In genomic region chr1:160032165-160032827, GRCh38 we compare ENCODE assay signal across 9 cellular contexts. TPM values are rescaled to one million over a fixed set of nuclear protein-coding genes. Genes with fewer than 3 reads are reported as not detected.
DNase-seq lines count a peak whose midpoint lies in the region; ATAC-seq and TF ChIP-seq lines count a peak whose summit lies in the region.
"Had no signal": no experiment of that assay in that cellular context is flagged by ENCODE, and none has a peak within 500 bp of the region (broad histone marks: within the 10 kb centered on the region; RNA-seq: fewer than 3 reads in every experiment).

No MANE protein-coding gene starts in this region.

- H3K36me3 Mint-ChIP-seq in CD8-positive, alpha-beta T cell = peaks cover 8% of the 10 kb centered on the region
- no peaks in the 10 kb centered on the region for H3K36me3 Mint-ChIP-seq in GM23338 (ENCODE audit: low read depth)

- peaks cover 37% of the 10 kb centered on the region for H3K4me1 Mint-ChIP-seq in CD8-positive, alpha-beta T cell (ENCODE audit: low read depth)
- H3K4me1 Mint-ChIP-seq in GM23338 = peaks cover 15% of the 10 kb centered on the region

- H3K9me3 Mint-ChIP-seq in CD8-positive, alpha-beta T cell = no peaks in the 10 kb centered on the region
- H3K9me3 Mint-ChIP-seq in GM23338 = no peaks in the 10 kb centered on the region; the same call in 2 of the 3 replicates

- CTCF ChIA-PET in CD8-positive, alpha-beta T cell (lab: Charles Lee) = interaction anchor here (0.7 to 2.9 kb wide), 7 partner anchors 9 to 71 kb away, joined by 3 to 22 read pairs (median 3); no protein-coding TSS in a partner anchor

- peak overlapping the region; percentile 95 for H2AFZ ChIP-seq in GM23338

- H3K27me3 ChIP-seq in CD8-positive, alpha-beta T cell (ENCODE audit: insufficient read depth, low read length) = no peaks in the 10 kb centered on the region
- H3K27me3 ChIP-seq in GM23338 (ENCODE audit: insufficient read depth) (peaks cover 11% of the 10 kb centered on the region; the same call in 1 of the 2 replicates), Peyer's patch (no peaks in the 10 kb centered on the region), dorsolateral prefrontal cortex (no peaks in the 10 kb centered on the region)

- no peak for TF ChIP-seq POLR2A in Peyer's patch (IDR thresholded peaks at IDR 0.05)

- peak overlapping the region; percentile 88 for H3K4me2 ChIP-seq in GM23338

- H3K9me2 ChIP-seq in GM23338 (ENCODE audit: insufficient read depth) = no peaks in the 10 kb centered on the region

- H3K4me1 ChIP-seq in CD8-positive, alpha-beta T cell (ENCODE audit: insufficient read depth, low read length) = peaks cover 23% of the 10 kb centered on the region
- peaks cover 21% of the 10 kb centered on the region for H3K4me1 ChIP-seq in GM23338 (ENCODE audit: insufficient read depth)
- peaks cover 0 to 21% (median 5%) of the 10 kb centered on the region in 4 donors for H3K4me1 ChIP-seq in Peyer's patch
- peaks cover 16% of the 10 kb centered on the region for H3K4me1 ChIP-seq in mucosa of descending colon (ENCODE audit: low read depth)

- H3K36me3 ChIP-seq in CD8-positive, alpha-beta T cell (ENCODE audit: insufficient read depth, low read length) = no peaks in the 10 kb centered on the region
- no peaks in the 10 kb centered on the region for H3K36me3 ChIP-seq in GM23338 (ENCODE audit: insufficient read depth)
- H3K36me3 ChIP-seq in Peyer's patch = no peaks in the 10 kb centered on the region
- H3K36me3 ChIP-seq in mucosa of descending colon (ENCODE audit: low read depth) = no peaks in the 10 kb centered on the region

- no peak for TF ChIP-seq CTCF in CD8-positive, alpha-beta T cell (IDR thresholded peaks at IDR 0.05)
- TF ChIP-seq CTCF in GM23338 (conservative IDR thresholded peaks at IDR 0.05; ENCODE audit: low read depth in 2 of 2) (no peak), Peyer's patch (IDR thresholded peaks at IDR 0.05) (no peak), dorsolateral prefrontal cortex (IDR thresholded peaks at IDR 0.05 in 54 of 56, conservative IDR thresholded peaks at IDR 0.05 in 2 of 56; ENCODE audit: low read depth in 1 of 56, partially characterized antibody in 56 of 56) (peak in 5 of 56 donors; percentile 1 to 18 (median 5)), mucosa of descending colon (IDR thresholded peaks at IDR 0.05) (no peak)

- H3K27ac Mint-ChIP-seq in CD8-positive, alpha-beta T cell = peak overlapping the region; percentile 93
- no peak overlapping the region for H3K27ac Mint-ChIP-seq in GM23338

- peaks cover 5% of the 10 kb centered on the region; the same call in 1 of the 2 replicates for H4K20me1 ChIP-seq in GM23338 (replicated peaks; ENCODE audit: insufficient read depth)

- POLR2A ChIA-PET in CD8-positive, alpha-beta T cell (lab: Charles Lee) = interaction anchor here (0.8 to 1.2 kb wide), 2 partner anchors 9 to 211 kb away, joined by 3 read pairs; no protein-coding TSS in a partner anchor

- ATAC-seq in CD8-positive, alpha-beta T cell = no peak
- ATAC-seq in GM23338 = no peak
- peak; percentile 47 for ATAC-seq in mucosa of descending colon
- no peak for ATAC-seq in HG03442 (IDR thresholded peaks at IDR 0.05; ENCODE audit: unreplicated experiment)
- no peak for ATAC-seq in activated CD4-positive, CD25-positive, alpha-beta regulatory T cell treated with anti-CD3 and anti-CD28 coated beads, Interleukin-2, amount 50 U/mL, for 24 hours

- peak overlapping the region; percentile 98 for H3K4me3 Mint-ChIP-seq in CD8-positive, alpha-beta T cell
- H3K4me3 Mint-ChIP-seq in GM23338 = peak overlapping the region; percentile 94

- H3F3A ChIP-seq in GM23338 (replicated peaks; ENCODE audit: low read depth) = no peaks in the 10 kb centered on the region

- no peaks in the 10 kb centered on the region for H3K9me3 ChIP-seq in CD8-positive, alpha-beta T cell (ENCODE audit: low read length)
- H3K9me3 ChIP-seq in Peyer's patch (no peaks in the 10 kb centered on the region), mucosa of descending colon (no peaks in the 10 kb centered on the region)

- peaks cover 29% of the 10 kb centered on the region for H3K79me2 ChIP-seq in GM23338 (replicated peaks; ENCODE audit: insufficient read depth)

- DNase-seq in CD8-positive, alpha-beta T cell = no peak
- DNase-seq in GM23338 (ENCODE audit: low spot score) (no peak), Peyer's patch (no peak), dorsolateral prefrontal cortex (peak in 2 of 10 donors; percentile 19 to 23), mucosa of descending colon (peak in 1 of 3 donors; percentile 19), DMS153 treated with DMSO at 0.1 percent for 48 hours (lab: John Stamatoyannopoulos, UW; ENCODE audit: unreplicated experiment) (no peak)

- peak overlapping the region; percentile 58 for H3K27ac ChIP-seq in CD8-positive, alpha-beta T cell (ENCODE audit: low read depth, low read length)
- H3K27ac ChIP-seq in GM23338 (ENCODE audit: low read depth) (no peak overlapping the region), Peyer's patch (peak overlapping the region; percentile 63 to 80 (median 72)), dorsolateral prefrontal cortex (peak overlapping the region in 55 of 59 donors; percentile 7 to 88 (median 77))

- intact Hi-C loops in CD8-positive, alpha-beta T cell (cut with DNase I, micrococcal nuclease) = loop anchor here (1.0 to 10.0 kb wide), 5 partner anchors 38 to 251 kb away; partner anchors contain the start of genes DUSP23 (in 2 of the 2), IGSF8 (in 1 of the 2), KCNJ10 (in 1 of the 2) and TAGLN2 (in 1 of the 2)
- intact Hi-C loops in dorsolateral prefrontal cortex (cut with DNase I) = no loop called here
- intact Hi-C loops in mucosa of descending colon (cut with DNase I, micrococcal nuclease) = no loop called here

- H3K4me3 ChIP-seq in CD8-positive, alpha-beta T cell (ENCODE audit: low read depth, low read length) = peak overlapping the region; percentile 68
- peak overlapping the region; percentile 92 for H3K4me3 ChIP-seq in GM23338
- peak overlapping the region; percentile 60 to 89 (median 68) for H3K4me3 ChIP-seq in Peyer's patch
- H3K4me3 ChIP-seq in dorsolateral prefrontal cortex = peak overlapping the region; percentile 58 to 98 (median 84)
- H3K4me3 ChIP-seq in mucosa of descending colon = peak overlapping the region; percentile 72

- H3K27me3 Mint-ChIP-seq in CD8-positive, alpha-beta T cell (ENCODE audit: low read depth) = no peaks in the 10 kb centered on the region
- peaks cover 1% of the 10 kb centered on the region for H3K27me3 Mint-ChIP-seq in GM23338 (ENCODE audit: insufficient read depth, low read depth, poor library complexity)

TF ChIP-seq in GM23338, 12 proteins besides CTCF, POLR2A, EP300 and RAD21 (continues in another document):
- no peak for TF ChIP-seq ZNF114 (CRISPR knock-in tag; IDR thresholded peaks at IDR 0.05)
- no peak for TF ChIP-seq NANOG (IDR thresholded peaks at IDR 0.05; ENCODE audit: borderline replicate concordance)
- TF ChIP-seq EZH2phosphoT487 (IDR thresholded peaks at IDR 0.05; ENCODE audit: unreplicated experiment) = no peak
- no peak for TF ChIP-seq ETS1 (IDR thresholded peaks at IDR 0.05)
- TF ChIP-seq ZNF331 (CRISPR knock-in tag; IDR thresholded peaks at IDR 0.05; ENCODE audit: low read depth) = no peak
- TF ChIP-seq CREB1 (CRISPR knock-in tag; IDR thresholded peaks at IDR 0.05; ENCODE audit: low read depth) = no peak

RNA-seq across cellular contexts. Expression of gene PIGM, which starts 0.5 kb away (rescaled TPM):
- 1 to 10 TPM; 1.4 to 1.6 TPM for total RNA-seq in CD8-positive, alpha-beta T cell
- 4.6 and 5.0 TPM in 2 replicates for total RNA-seq in GM23338 (2014; rRNA removed; shearing (Covaris generic))
- 5.0 TPM in 2 replicates for polyA plus RNA-seq in GM23338 (2016; fragmentation: Nextera tagmentation; extraction: Ambion mirVana)
- total RNA-seq in Peyer's patch (1 to 10 TPM in 3 of 4 donors, under 1 TPM in 1; under 0.01 to 6.7 (median 5.5) TPM), dorsolateral prefrontal cortex (10 to 100 TPM in 7 of 120 experiments, 1 to 10 TPM in 113; 4.7 to 13.1 (median 7.1) TPM), mucosa of descending colon (1 to 10 TPM; 5.0 to 6.3 (median 5.9) TPM)

RNA-seq across cellular contexts. Expression of gene KCNJ10, which starts 37.7 kb away (rescaled TPM):
- not detected for total RNA-seq in CD8-positive, alpha-beta T cell
- total RNA-seq in GM23338 (2014; rRNA removed; shearing (Covaris generic)) = 1.6 and 2.8 TPM in 2 replicates
- polyA plus RNA-seq in GM23338 (2016; fragmentation: Nextera tagmentation; extraction: Ambion mirVana) = 1.2 and 1.4 TPM in 2 replicates
- total RNA-seq in Peyer's patch = not detected
- 100 to 1,000 TPM in 99 of 120 experiments, 10 to 100 TPM in 21; 53.1 to 378 (median 135) TPM for total RNA-seq in dorsolateral prefrontal cortex
- total RNA-seq in mucosa of descending colon = under 1 TPM; 0.23 to 0.73 (median 0.27) TPM
- total RNA-seq: T-helper 1 cell treated with Interleukin-12 subunit alpha and Interleukin-12 subunit beta and Interleukin-4 antibody, amounts not matched to agents 30 ng/mL and 1 ng/mL, for 36 hours had no signal

RNA-seq across cellular contexts. Expression of gene KCNJ9, which starts 49.0 kb away (rescaled TPM):
- not detected for total RNA-seq in CD8-positive, alpha-beta T cell
- 0.08 and 0.24 TPM in 2 replicates for total RNA-seq in GM23338 (2014; rRNA removed; shearing (Covaris generic))
- polyA plus RNA-seq in GM23338 (2016; fragmentation: Nextera tagmentation; extraction: Ambion mirVana) = 0.26 and 0.34 TPM in 2 replicates
- not detected for total RNA-seq in Peyer's patch
- 100 to 1,000 TPM in 76 of 120 experiments, 10 to 100 TPM in 44; 68.4 to 189 (median 105) TPM for total RNA-seq in dorsolateral prefrontal cortex
- under 1 TPM in 1 of 3 donors, not detected in 2; 0.47 TPM for total RNA-seq in mucosa of descending colon
- total RNA-seq: T-helper 1 cell treated with Interleukin-12 subunit alpha and Interleukin-12 subunit beta and Interleukin-4 antibody, amounts not matched to agents 30 ng/mL and 1 ng/mL, for 36 hours had no signal

Comparison
In these comparisons a context has a peak if more than half of its experiments do, and no peak if none do; other contexts are left out.
1. RNA of gene KCNJ10, which starts 37.7 kb away (total RNA-seq): 53.1 to 378 TPM in dorsolateral prefrontal cortex; 1.6 to 2.8 TPM in GM23338, 0.23 to 0.73 TPM in mucosa of descending colon, not detected in CD8-positive, alpha-beta T cell and not detected in Peyer's patch; every median in the first group is over 10 times any median in the second.
2. RNA of gene KCNJ9, which starts 49.0 kb away (total RNA-seq): 68.4 to 189 TPM in dorsolateral prefrontal cortex; 0.08 to 0.24 TPM in GM23338, not detected in Peyer's patch, 0.47 TPM in mucosa of descending colon and not detected in CD8-positive, alpha-beta T cell; every median in the first group is over 10 times any median in the second.
3. intact Hi-C loops: an anchor here in CD8-positive, alpha-beta T cell (1.0 to 10.0 kb wide); none called in dorsolateral prefrontal cortex and mucosa of descending colon.
4. Peak in every context shown above with its lines, with median percentiles within 50 percentile points of each other: H3K4me3 ChIP-seq.